9 cellular contexts compared by ENCODE assay signal in the genomic region with DNA sequence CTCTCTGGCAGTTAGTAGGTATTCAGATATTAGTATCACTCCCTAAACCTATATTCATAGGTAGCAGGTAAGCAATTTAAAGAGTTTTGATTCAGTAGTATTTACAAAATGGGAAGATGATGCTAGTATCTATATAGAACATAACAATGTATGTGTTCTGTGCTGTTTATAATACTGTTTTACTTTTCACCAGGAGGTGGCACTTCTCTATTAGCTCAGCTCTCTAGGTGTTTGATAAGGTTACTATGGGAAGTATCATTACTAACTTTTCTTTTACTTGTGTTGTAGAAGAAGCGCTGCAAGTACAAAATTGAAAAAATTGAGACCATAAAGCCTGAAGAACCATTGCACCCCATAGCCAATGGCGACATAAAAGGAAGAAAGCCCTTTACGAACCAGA. TPM values are rescaled to one million over a fixed set of nuclear protein-coding genes. Genes with fewer than 3 reads are reported as not detected.
DNase-seq lines count a peak whose midpoint lies in the region; ATAC-seq and TF ChIP-seq lines count a peak whose summit lies in the region.
"Had no signal": no experiment of that assay in that cellular context is flagged by ENCODE, and none has a peak within 500 bp of the region (broad histone marks: within the 10 kb centered on the region; RNA-seq: fewer than 3 reads in every experiment).

No MANE protein-coding gene starts in this region.

- no peak overlapping the region for H3K4me2 ChIP-seq in SK-N-SH

- no peak overlapping the region for H2AFZ ChIP-seq in SK-N-SH (ENCODE audit: low read depth)

- H3K27ac ChIP-seq in SK-N-SH (ENCODE audit: low read depth in 2 of 2, low read length in 1 of 2) (no peak overlapping the region), gastrocnemius medialis (no peak overlapping the region)

- peak; percentile 24 for TF ChIP-seq CTCF in GM12865 (IDR thresholded peaks at IDR 0.05; ENCODE audit: insufficient read depth, low read depth, low read length, missing control alignments)
- peak; percentile 63 for TF ChIP-seq CTCF in SK-N-SH (IDR thresholded peaks at IDR 0.05)
- peak; percentile 18 for TF ChIP-seq CTCF in foreskin fibroblast (IDR thresholded peaks at IDR 0.05; ENCODE audit: low read depth, low read length)
- TF ChIP-seq CTCF in gastrocnemius medialis (IDR thresholded peaks at IDR 0.05 in 4 of 5, conservative IDR thresholded peaks at IDR 0.05 in 1 of 5), result no peak

- H3K4me3 ChIP-seq in GM12865 (ENCODE audit: low read depth, low read length) (no peak overlapping the region), SK-N-SH (ENCODE audit: low read depth in 2 of 2, low read length in 1 of 2) (no peak overlapping the region), foreskin fibroblast (ENCODE audit: low read depth in 1 of 2, low read length in 2 of 2) (no peak overlapping the region), gastrocnemius medialis (no peak overlapping the region)

- TF ChIP-seq EP300 in SK-N-SH (IDR thresholded peaks at IDR 0.05; ENCODE audit: borderline replicate concordance in 1 of 2, low read depth in 1 of 2, low read length in 1 of 2), result no peak

- no peaks in the 10 kb centered on the region for H3F3A ChIP-seq in SK-N-SH (replicated peaks; ENCODE audit: insufficient read depth)

- H3K9me2 ChIP-seq in SK-N-SH, result no peaks in the 10 kb centered on the region

- intact Hi-C loops in gastrocnemius medialis (cut with DNase I; ENCODE audit: low total_unique reads), result loop anchor here (5.0 kb wide), 1 partner anchor 108 kb away; no protein-coding TSS in a partner anchor

- 94% methylated on average over 3 of the region's 3 CpGs for WGBS in SK-N-SH (ENCODE audit: low lambda C conversion rate)

- no peak for ATAC-seq in HG02642 (IDR thresholded peaks at IDR 0.05; ENCODE audit: poor library complexity, unreplicated experiment)
- ATAC-seq in gastrocnemius medialis, result no peak

- DNase-seq in A172 (ENCODE audit: low spot score), result peak; percentile 32
- peak; percentile 14 for DNase-seq in GM12865 (ENCODE audit: low read depth)
- DNase-seq in SK-N-SH, result no peak
- peak in 1 of 2 donors; percentile 35 for DNase-seq in foreskin fibroblast
- DNase-seq in cerebellar cortex (ENCODE audit: low spot score), result no peak
- DNase-seq in gastrocnemius medialis, result no peak
- no peak for DNase-seq in NCI-H2227 (lab: John Stamatoyannopoulos, UW; ENCODE audit: unreplicated experiment)
- DNase-seq: effector CD4-positive, alpha-beta T cell had no signal

- TF ChIP-seq RAD21 in SK-N-SH (IDR thresholded peaks at IDR 0.05; ENCODE audit: low read length), result peak; percentile 56

- in situ Hi-C loops in gastrocnemius medialis (cut with MboI; ENCODE audit: low sequenced_read_pairs in 4 of 4), result no loop called here

- CTCF ChIA-PET in SK-N-SH (lab: Yijun Ruan, JAX), result interaction anchor here (0.6 to 4.7 kb wide), 7 partner anchors 12 to 159 kb away, joined by 3 to 20 read pairs (median 4); no protein-coding TSS in a partner anchor

- H3K36me3 ChIP-seq in SK-N-SH (replicated peaks in 1 of 2; ENCODE audit: control insufficient read depth in 1 of 2, insufficient read depth in 2 of 2, low read length in 1 of 2), result peaks cover 36 to 46% of the 10 kb centered on the region in 2 experiments
- peaks cover 0 to 19% of the 10 kb centered on the region in 2 donors for H3K36me3 ChIP-seq in gastrocnemius medialis

- H3K79me2 ChIP-seq in SK-N-SH (ENCODE audit: insufficient read depth), result peaks cover 4% of the 10 kb centered on the region; the same call in 1 of the 2 replicates

- H3K9ac ChIP-seq in SK-N-SH, result no peak overlapping the region

- POLR2A ChIA-PET in SK-N-SH (lab: Yijun Ruan, JAX), result no interaction called here

- H3K27me3 ChIP-seq in SK-N-SH (ENCODE audit: insufficient read depth) (no peaks in the 10 kb centered on the region), gastrocnemius medialis (no peaks in the 10 kb centered on the region)

- H3K9me3 ChIP-seq in SK-N-SH, result no peaks in the 10 kb centered on the region
- H3K9me3 ChIP-seq in gastrocnemius medialis, result no peaks in the 10 kb centered on the region

- H3K4me1 ChIP-seq in SK-N-SH (ENCODE audit: control insufficient read depth in 1 of 2, insufficient read depth in 2 of 2, low read depth in 1 of 2, low read length in 1 of 2) (no peaks in the 10 kb centered on the region; a peak in 2 of 4 replicates), gastrocnemius medialis (no peaks in the 10 kb centered on the region)

- H4K20me1 ChIP-seq in SK-N-SH (ENCODE audit: insufficient read depth), result no peaks in the 10 kb centered on the region

- TF ChIP-seq POLR2A in gastrocnemius medialis (IDR thresholded peaks at IDR 0.05), result no peak

TF ChIP-seq in SK-N-SH, 30 proteins besides CTCF, POLR2A, EP300 and RAD21:
- peak; percentile 38 for TF ChIP-seq SMC3 (IDR thresholded peaks at IDR 0.05; ENCODE audit: low read depth, low read length)
- no peak for TF ChIP-seq GATA2 (CRISPR knock-in tag; IDR thresholded peaks at IDR 0.05)

RNA-seq across cellular contexts. Expression of gene FASLG, which starts 49.4 kb away (rescaled TPM):
- not detected in 2 replicates for total RNA-seq in A172 (2014; rRNA removed; shearing (Covaris generic))
- polyA plus RNA-seq in SK-N-SH (2012; rRNA removed), result not detected in 2 replicates
- not detected in 2 replicates for polyA plus RNA-seq in SK-N-SH (2012; cell fraction: cytosol; rRNA removed)
- polyA plus RNA-seq in SK-N-SH (2012; cell fraction: nucleus; rRNA removed), result not detected in 2 replicates
- not detected for total RNA-seq in gastrocnemius medialis

Comparison
In these comparisons a context has a peak if more than half of its experiments do, and no peak if none do; other contexts are left out.
1. DNase-seq: peak in A172 (single experiment) and GM12865 (single experiment); none in SK-N-SH (single experiment), cerebellar cortex (single experiment), gastrocnemius medialis (0 of 2) and NCI-H2227 (single experiment).
2. CTCF ChIP-seq: peak in GM12865 (single experiment), SK-N-SH (single experiment) and foreskin fibroblast (single experiment); none in gastrocnemius medialis (0 of 5).